ENCODE assay signal across 1 cellular context in genomic region chr17:44910231-44911106, GRCh38.
TF ChIP-seq lines count a peak whose summit lies in the region.

No MANE protein-coding gene starts in this region.

TF ChIP-seq in SK-N-SH treated with all-trans-retinoic acid at 6 μM for 48 hours, 23 proteins besides CTCF, POLR2A, EP300 and RAD21 (continued from another document):
- TF ChIP-seq, protein P1, sequence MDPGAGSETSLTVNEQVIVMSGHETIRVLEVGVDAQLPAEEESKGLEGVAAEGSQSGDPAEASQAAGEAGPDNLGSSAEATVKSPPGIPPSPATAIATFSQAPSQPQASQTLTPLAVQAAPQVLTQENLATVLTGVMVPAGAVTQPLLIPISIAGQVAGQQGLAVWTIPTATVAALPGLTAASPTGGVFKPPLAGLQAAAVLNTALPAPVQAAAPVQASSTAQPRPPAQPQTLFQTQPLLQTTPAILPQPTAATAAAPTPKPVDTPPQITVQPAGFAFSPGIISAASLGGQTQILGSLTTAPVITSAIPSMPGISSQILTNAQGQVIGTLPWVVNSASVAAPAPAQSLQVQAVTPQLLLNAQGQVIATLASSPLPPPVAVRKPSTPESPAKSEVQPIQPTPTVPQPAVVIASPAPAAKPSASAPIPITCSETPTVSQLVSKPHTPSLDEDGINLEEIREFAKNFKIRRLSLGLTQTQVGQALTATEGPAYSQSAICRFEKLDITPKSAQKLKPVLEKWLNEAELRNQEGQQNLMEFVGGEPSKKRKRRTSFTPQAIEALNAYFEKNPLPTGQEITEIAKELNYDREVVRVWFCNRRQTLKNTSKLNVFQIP (CRISPR knock-in tag; IDR thresholded peaks at IDR 0.05; ENCODE audit: borderline replicate concordance, low read depth): no peak
- no peak for TF ChIP-seq CSDC2 (CRISPR knock-in tag; IDR thresholded peaks at IDR 0.05)
- no peak for TF ChIP-seq RARB (CRISPR knock-in tag; IDR thresholded peaks at IDR 0.05)
- no peak for TF ChIP-seq ARNTL (CRISPR knock-in tag; IDR thresholded peaks at IDR 0.05; ENCODE audit: borderline replicate concordance, low read depth)
- no peak for TF ChIP-seq ZFP3 (CRISPR knock-in tag; IDR thresholded peaks at IDR 0.05)
- TF ChIP-seq ZNF565 (CRISPR knock-in tag; conservative IDR thresholded peaks at IDR 0.05; ENCODE audit: low read depth): no peak
- no peak for TF ChIP-seq ZC3H10 (CRISPR knock-in tag; IDR thresholded peaks at IDR 0.05)
- TF ChIP-seq TOX (CRISPR knock-in tag; IDR thresholded peaks at IDR 0.05; ENCODE audit: borderline replicate concordance): no peak
- no peak for TF ChIP-seq ESRRG (CRISPR knock-in tag; IDR thresholded peaks at IDR 0.05)
